ENCODE assay signal across 18 cellular contexts in the genomic region with DNA sequence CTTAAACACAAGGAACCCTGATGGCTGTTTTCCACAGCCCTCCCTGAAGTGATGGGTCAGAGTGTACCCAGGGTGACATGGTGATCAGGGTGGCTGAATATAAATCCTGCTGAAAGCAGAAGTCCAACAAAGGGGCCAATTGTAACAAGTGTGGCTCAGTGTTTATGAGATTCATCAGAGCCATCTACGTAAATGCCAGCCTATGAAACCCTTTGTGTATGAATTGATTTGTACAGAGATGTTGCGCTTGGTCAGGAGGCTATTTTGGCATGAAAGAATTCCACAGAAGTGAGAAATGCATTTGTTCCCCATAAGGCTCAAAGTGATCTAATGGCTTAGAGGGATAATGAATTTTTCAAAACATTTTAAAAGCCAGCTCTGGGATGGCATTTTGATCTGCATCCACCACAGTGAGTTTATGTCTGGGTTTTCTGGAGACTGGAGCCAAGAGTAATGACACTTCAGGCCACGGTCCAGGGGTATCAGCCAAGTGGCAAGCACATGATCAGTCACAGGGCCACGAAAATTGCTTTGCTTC. TPM values are rescaled to one million over a fixed set of nuclear protein-coding genes. Genes with fewer than 3 reads are reported as not detected.
DNase-seq lines count a peak whose midpoint lies in the region; ATAC-seq, FAIRE-seq and TF ChIP-seq lines count a peak whose summit lies in the region.
"Had no signal": no experiment of that assay in that cellular context is flagged by ENCODE, and none has a peak within 500 bp of the region (broad histone marks: within the 10 kb centered on the region; RNA-seq: fewer than 3 reads in every experiment).

No MANE protein-coding gene starts in this region.

- H3K4me1 Mint-ChIP-seq in brain = peaks cover 11% of the 10 kb centered on the region
- H3K4me1 Mint-ChIP-seq: activated CD4-positive, alpha-beta T cell treated with anti-CD3 and anti-CD28 coated beads, Interleukin-2, amount 10 ng/mL, durations not matched to agents 7 days and 5 days had no signal

- no peak overlapping the region for H3K27ac ChIP-seq in mesenchymal stem cell (ENCODE audit: low read length, poor library complexity, severe bottlenecking)
- H3K27ac ChIP-seq in skeletal muscle tissue (ENCODE audit: low read depth, low read length) = peak overlapping the region; percentile 55
- H3K27ac ChIP-seq in pancreas = no peak overlapping the region
- H3K27ac ChIP-seq: ovary had no signal

- peaks cover 5% of the 10 kb centered on the region for H3K4me1 ChIP-seq in mesenchymal stem cell (ENCODE audit: control insufficient read depth, insufficient read depth, low read depth, low read length)
- peaks cover 4 to 17% (median 4%) of the 10 kb centered on the region in 3 donors for H3K4me1 ChIP-seq in skeletal muscle tissue (ENCODE audit: control insufficient read depth in 3 of 3, insufficient read depth in 3 of 3, low read length in 3 of 3)
- H3K4me1 ChIP-seq in pancreas = no peaks in the 10 kb centered on the region

- no peak overlapping the region for H3K4ac ChIP-seq in mesenchymal stem cell (ENCODE audit: low read depth in 1 of 2, low read length in 2 of 2)

- no peak overlapping the region for H2BK15ac ChIP-seq in mesenchymal stem cell (ENCODE audit: low read depth, poor library complexity, severe bottlenecking)

- FAIRE-seq in pancreas (lab: Jason Lieb, UNC) = no peak
- FAIRE-seq: HepG2 had no signal

- H3K36me3 ChIP-seq in mesenchymal stem cell (ENCODE audit: control insufficient read depth in 1 of 2, insufficient read depth in 2 of 2, low read depth in 1 of 2, low read length in 2 of 2) (peaks cover 0 to 9% of the 10 kb centered on the region in 2 experiments), skeletal muscle tissue (ENCODE audit: control insufficient read depth in 3 of 3, insufficient read depth in 3 of 3, low read length in 3 of 3) (no peaks in the 10 kb centered on the region), pancreas (no peaks in the 10 kb centered on the region)
- H3K36me3 ChIP-seq: ovary had no signal

- H3K4me3 ChIP-seq in mesenchymal stem cell (ENCODE audit: insufficient read depth in 1 of 2, low read depth in 1 of 2, low read length in 2 of 2) (no peak overlapping the region), skeletal muscle tissue (ENCODE audit: low read length in 3 of 3) (no peak overlapping the region), pancreas (no peak overlapping the region)
- H3K4me3 ChIP-seq: ovary had no signal

- H4K91ac ChIP-seq in mesenchymal stem cell (ENCODE audit: low read length) = no peak overlapping the region

- H3K4me2 ChIP-seq in mesenchymal stem cell (ENCODE audit: low read length, poor library complexity, severe bottlenecking) = no peak overlapping the region

- H3K36me3 Mint-ChIP-seq in brain = no peaks in the 10 kb centered on the region

- no peak overlapping the region for H3K4me3 Mint-ChIP-seq in brain
- H3K4me3 Mint-ChIP-seq: activated CD4-positive, alpha-beta T cell treated with anti-CD3 and anti-CD28 coated beads, Interleukin-2, amount 10 ng/mL, durations not matched to agents 7 days and 5 days; activated T-cell treated with anti-CD3 and anti-CD28 coated beads, Interleukin-2, amount 50 U/mL, for 72 hours; H9 had no signal

- H3K9me3 Mint-ChIP-seq in brain = no peaks in the 10 kb centered on the region
- H3K9me3 Mint-ChIP-seq: activated CD4-positive, alpha-beta T cell treated with anti-CD3 and anti-CD28 coated beads, Interleukin-2, amount 10 ng/mL, durations not matched to agents 7 days and 5 days; activated T-cell treated with anti-CD3 and anti-CD28 coated beads, Interleukin-2, amount 50 U/mL, for 72 hours; H9 had no signal

- peak overlapping the region; percentile 8 for H3K9ac ChIP-seq in mesenchymal stem cell (ENCODE audit: low read length)
- no peak overlapping the region for H3K9ac ChIP-seq in skeletal muscle tissue (ENCODE audit: low read depth in 1 of 3, low read length in 3 of 3)

- ATAC-seq in pancreas (no peak), HG02981 (IDR thresholded peaks at IDR 0.05; ENCODE audit: unreplicated experiment) (no peak), GM21619 (IDR thresholded peaks at IDR 0.05; ENCODE audit: unreplicated experiment) (no peak)
- ATAC-seq: activated T-cell treated with anti-CD3 and anti-CD28 coated beads, Interleukin-2, amount 50 U/mL, for 72 hours had no signal

- peak overlapping the region; percentile 54 for H2AK5ac ChIP-seq in mesenchymal stem cell (ENCODE audit: low read length, severe bottlenecking)

- no peak overlapping the region for H3K23ac ChIP-seq in mesenchymal stem cell (ENCODE audit: low read length in 2 of 2)

- H3K9me3 ChIP-seq in mesenchymal stem cell (ENCODE audit: control insufficient read depth, low read length) (no peaks in the 10 kb centered on the region), skeletal muscle tissue (ENCODE audit: control insufficient read depth in 3 of 3, low read length in 3 of 3) (no peaks in the 10 kb centered on the region), pancreas (no peaks in the 10 kb centered on the region)
- H3K9me3 ChIP-seq: ovary had no signal

- DNase-seq in C1 segment of cervical spinal cord (lab: John Stamatoyannopoulos, UW) (peak in 11 of 14 donors; percentile 38 to 77 (median 70)), mesenchymal stem cell (no peak), pancreas (no peak), GM10266 (ENCODE audit: extremely low spot score) (no peak)
- DNase-seq: activated CD4-positive, alpha-beta T cell treated with anti-CD3 and anti-CD28 coated beads, Interleukin-2, amount 10 ng/mL, durations not matched to agents 7 days and 5 days; activated T-cell treated with anti-CD3 and anti-CD28 coated beads, Interleukin-2, amount 50 U/mL, for 72 hours; amniotic stem cell; DMS 273 treated with DMSO at 0.1 percent for 48 hours; H9; ovary; SHP77; stimulated activated CD8-positive, alpha-beta memory T cell treated with anti-CD3 and anti-CD28 coated beads, Interleukin-4, amount 100 ng/mL, for 48 hours; T-helper 9 cell had no signal

- H2BK5ac ChIP-seq in mesenchymal stem cell (ENCODE audit: low read depth, low read length, poor library complexity, severe bottlenecking) = no peak overlapping the region

- TF ChIP-seq CTCF in brain (conservative IDR thresholded peaks at IDR 0.05) (no peak), pancreas (IDR thresholded peaks at IDR 0.05) (no peak), GM10266 (IDR thresholded peaks at IDR 0.05; ENCODE audit: control insufficient read depth, insufficient read depth, low read depth, missing control alignments) (no peak)

- H2BK120ac ChIP-seq in mesenchymal stem cell (ENCODE audit: low read depth, low read length) = no peak overlapping the region

- H4K8ac ChIP-seq in mesenchymal stem cell (ENCODE audit: low read length) = no peak overlapping the region

- intact Hi-C loops in pancreas (cut with DNase I) = no loop called here

- no peak overlapping the region for H3K18ac ChIP-seq in mesenchymal stem cell (ENCODE audit: low read depth in 1 of 2, low read length in 2 of 2)

- H3K27me3 ChIP-seq in mesenchymal stem cell (ENCODE audit: control insufficient read depth in 1 of 2, insufficient read depth in 1 of 2, low read length in 2 of 2) (no peaks in the 10 kb centered on the region), skeletal muscle tissue (ENCODE audit: control insufficient read depth in 3 of 3, insufficient read depth in 3 of 3, low read length in 3 of 3) (peaks cover 0 to 5% (median 0%) of the 10 kb centered on the region in 3 donors), pancreas (no peaks in the 10 kb centered on the region)
- H3K27me3 ChIP-seq: ovary had no signal

- no peaks in the 10 kb centered on the region for H3K79me1 ChIP-seq in mesenchymal stem cell (replicated peaks; ENCODE audit: low read length, poor library complexity, severe bottlenecking)

- 82% methylated on average over 2 of the region's 4 CpGs for WGBS in mesenchymal stem cell
- WGBS in pancreas, 2 donors = 59 to 71% methylated on average over 4 of the region's 4 CpGs

- no peak overlapping the region for H3K14ac ChIP-seq in mesenchymal stem cell (ENCODE audit: low read length in 2 of 2)

- H3K27me3 Mint-ChIP-seq in brain = peaks cover 27% of the 10 kb centered on the region

- H2AFZ ChIP-seq in mesenchymal stem cell (ENCODE audit: low read depth, low read length) = no peak overlapping the region

- H2BK12ac ChIP-seq in mesenchymal stem cell (ENCODE audit: low read length in 2 of 2) = no peak overlapping the region

- peak overlapping the region in 4 of 5 experiments; percentile 11 to 82 (median 60) for H3K27ac Mint-ChIP-seq in brain
- H3K27ac Mint-ChIP-seq: activated CD4-positive, alpha-beta T cell treated with anti-CD3 and anti-CD28 coated beads, Interleukin-2, amount 10 ng/mL, durations not matched to agents 7 days and 5 days; activated T-cell treated with anti-CD3 and anti-CD28 coated beads, Interleukin-2, amount 50 U/mL, for 72 hours had no signal

RNA-seq across cellular contexts. Expression of a gene that starts 12.4 kb away (rescaled TPM):
- 34.8 TPM for polyA plus RNA-seq in brain (ENCODE audit: insufficient read depth, low read depth, low replicate concordance)
- 0.72 TPM for polyA plus RNA-seq in mesenchymal stem cell (2013, experiment 1 of 2)
- polyA plus RNA-seq in mesenchymal stem cell (2013, experiment 2 of 2) = 0.73 TPM
- total RNA-seq in skeletal muscle tissue = 7.8 TPM
- 10 to 100 TPM in 1 of 6 donors, 1 to 10 TPM in 5; 1.4 to 13.5 (median 4.5) TPM for total RNA-seq in pancreas
- polyA plus RNA-seq in pancreas = 10 to 100 TPM in 1 of 2 donors, 1 to 10 TPM in 1; 3.6 to 19.1 TPM
- polyA plus RNA-seq: HepG2 had no signal

Comparison
In these comparisons a context has a peak if more than half of its experiments do, and no peak if none do; other contexts are left out.
1. DNase-seq: peak in C1 segment of cervical spinal cord (11 of 14); none in mesenchymal stem cell (single experiment), pancreas (0 of 6) and GM10266 (single experiment).